Comparison of ENCODE assay signal across 8 cellular contexts in the genomic region with DNA sequence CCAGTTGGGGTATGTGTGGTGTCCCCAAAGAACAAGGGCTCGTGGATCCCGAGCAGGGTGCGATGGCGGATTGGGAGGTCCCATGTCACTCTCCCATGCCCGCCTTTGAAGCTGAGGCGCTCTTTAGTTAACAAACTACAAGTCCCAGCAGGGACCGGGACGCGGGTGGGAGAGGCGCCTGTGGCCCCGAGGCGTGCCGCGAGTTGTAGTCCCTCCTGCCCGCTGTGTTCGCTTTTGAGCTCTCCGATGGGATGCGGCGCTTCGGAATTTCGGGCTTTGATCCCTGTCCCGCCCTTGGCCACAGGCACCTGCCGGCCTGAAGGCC. TPM values are rescaled to one million over a fixed set of nuclear protein-coding genes. Genes with fewer than 3 reads are reported as not detected.
DNase-seq lines count a peak whose midpoint lies in the region; ATAC-seq, FAIRE-seq and TF ChIP-seq lines count a peak whose summit lies in the region.

No MANE protein-coding gene starts in this region.

- H3K4me1 ChIP-seq in pancreas (peaks cover 0 to 6% (median 3%) of the 10 kb centered on the region in 3 donors), SK-N-SH (ENCODE audit: control insufficient read depth in 1 of 2, insufficient read depth in 2 of 2, low read depth in 1 of 2, low read length in 1 of 2) (peaks cover 7 to 11% of the 10 kb centered on the region in 2 experiments; a peak in 3 of 4 replicates)

- WGBS in pancreas, 2 donors, result 29 to 36% methylated on average over 23 of the region's 23 CpGs
- 95% methylated on average over 21 of the region's 23 CpGs for WGBS in SK-N-SH (ENCODE audit: low lambda C conversion rate)

- DNase-seq in CD1c-positive myeloid dendritic cell (ENCODE audit: extremely low spot score), result peak; percentile 34
- DNase-seq in activated CD8-positive, alpha-beta memory T cell treated with anti-CD3 and anti-CD28 coated beads, Interleukin-2, amount 50 U/mL, for 4 hours, result peak; percentile 47
- peak; percentile 39 to 73 for DNase-seq in foreskin fibroblast
- DNase-seq in pancreas, result peak in 4 of 6 donors; percentile 66 to 87 (median 76)
- DNase-seq in kidney tubule cell (ENCODE audit: low spot score), result no peak
- DNase-seq in SIG-M5 treated with dmso at 0.1 percent for 504 hours (lab: John Stamatoyannopoulos, UW; ENCODE audit: unreplicated experiment), result no peak
- no peak for DNase-seq in NCI-H526 treated with DMSO at 0.1 percent for 48 hours (lab: John Stamatoyannopoulos, UW)
- DNase-seq in SK-N-SH, result no peak

- no peaks in the 10 kb centered on the region for H3K79me2 ChIP-seq in SK-N-SH (ENCODE audit: insufficient read depth)

- H3K9ac ChIP-seq in SK-N-SH, result no peak overlapping the region

- H3K4me2 ChIP-seq in SK-N-SH, result no peak overlapping the region

- ATAC-seq in pancreas, result peak; percentile 73 to 87 (median 79)

- H3K9me3 ChIP-seq in pancreas, result no peaks in the 10 kb centered on the region
- H3K9me3 ChIP-seq in SK-N-SH, result no peaks in the 10 kb centered on the region

- no peak overlapping the region for H2AFZ ChIP-seq in SK-N-SH (ENCODE audit: low read depth)

- H3K9me2 ChIP-seq in SK-N-SH, result no peaks in the 10 kb centered on the region

- POLR2A ChIA-PET in SK-N-SH (lab: Yijun Ruan, JAX), result interaction anchor here (1.4 to 1.5 kb wide), 2 partner anchors 10 kb away, joined by 5 to 6 read pairs; no protein-coding TSS in a partner anchor

- H4K20me1 ChIP-seq in SK-N-SH (ENCODE audit: insufficient read depth), result peaks cover 9% of the 10 kb centered on the region

- TF ChIP-seq EP300 in SK-N-SH (IDR thresholded peaks at IDR 0.05; ENCODE audit: borderline replicate concordance in 1 of 2, low read depth in 1 of 2, low read length in 1 of 2), result no peak

- H3K36me3 ChIP-seq in pancreas (peaks cover 3 to 19% (median 6%) of the 10 kb centered on the region in 3 donors), SK-N-SH (replicated peaks in 1 of 2; ENCODE audit: control insufficient read depth in 1 of 2, insufficient read depth in 2 of 2, low read length in 1 of 2) (peaks cover 10 to 41% of the 10 kb centered on the region in 2 experiments)

- H3K27me3 ChIP-seq in pancreas (no peaks in the 10 kb centered on the region), SK-N-SH (ENCODE audit: insufficient read depth) (no peaks in the 10 kb centered on the region)

- TF ChIP-seq RAD21 in SK-N-SH (IDR thresholded peaks at IDR 0.05; ENCODE audit: low read length), result no peak

- TF ChIP-seq CTCF in foreskin fibroblast (IDR thresholded peaks at IDR 0.05; ENCODE audit: low read depth, low read length), result no peak
- TF ChIP-seq CTCF in pancreas (IDR thresholded peaks at IDR 0.05), result no peak
- TF ChIP-seq CTCF in SK-N-SH (IDR thresholded peaks at IDR 0.05), result no peak

- H3K4me3 ChIP-seq in foreskin fibroblast (ENCODE audit: low read depth in 1 of 2, low read length in 2 of 2) (peak overlapping the region; percentile 18 to 51), pancreas (peak overlapping the region; percentile 31 to 60 (median 42)), SK-N-SH (ENCODE audit: low read depth in 2 of 2, low read length in 1 of 2) (no peak overlapping the region)

- H3K27ac ChIP-seq in pancreas (peak overlapping the region; percentile 15 to 65 (median 44)), SK-N-SH (ENCODE audit: low read depth in 2 of 2, low read length in 1 of 2) (no peak overlapping the region)

- CTCF ChIA-PET in SK-N-SH (lab: Yijun Ruan, JAX), result interaction anchor here (4.4 kb wide), 1 partner anchor 10 kb away, joined by 23 read pairs; no protein-coding TSS in a partner anchor

- intact Hi-C loops in pancreas (cut with DNase I), result no loop called here

- no peak for FAIRE-seq in pancreas (lab: Jason Lieb, UNC)

- peaks cover 22% of the 10 kb centered on the region for H3F3A ChIP-seq in SK-N-SH (replicated peaks; ENCODE audit: insufficient read depth)

TF ChIP-seq in SK-N-SH, 30 proteins besides CTCF, POLR2A, EP300 and RAD21 (continues in another document):
- TF ChIP-seq TAF1 (IDR thresholded peaks at IDR 0.05; ENCODE audit: borderline replicate concordance, low read depth, low read length) (no peak), ELF1 (IDR thresholded peaks at IDR 0.05) (no peak), SIN3A (IDR thresholded peaks at IDR 0.05; ENCODE audit: borderline replicate concordance, low read depth, low read length) (no peak), CHD2 (IDR thresholded peaks at IDR 0.05; ENCODE audit: low read length, partially characterized antibody) (no peak), NFIC (IDR thresholded peaks at IDR 0.05; ENCODE audit: borderline replicate concordance) (no peak), EZH2phosphoT487 (IDR thresholded peaks at IDR 0.05; ENCODE audit: borderline replicate concordance, low read depth) (no peak), FOSL2 (IDR thresholded peaks at IDR 0.05; ENCODE audit: borderline replicate concordance, low read depth) (no peak), MXI1 (IDR thresholded peaks at IDR 0.05; ENCODE audit: low read depth, low read length) (no peak), GABPA (IDR thresholded peaks at IDR 0.05; ENCODE audit: low read depth) (no peak), TCF12 (IDR thresholded peaks at IDR 0.05) (no peak), FOXM1 (IDR thresholded peaks at IDR 0.05; ENCODE audit: low read depth) (no peak), NRF1 (IDR thresholded peaks at IDR 0.05; ENCODE audit: low read depth, low read length) (no peak), JUND (IDR thresholded peaks at IDR 0.05) (no peak), RFX5 (IDR thresholded peaks at IDR 0.05; ENCODE audit: low read length) (no peak)
- TF ChIP-seq, protein P1, sequence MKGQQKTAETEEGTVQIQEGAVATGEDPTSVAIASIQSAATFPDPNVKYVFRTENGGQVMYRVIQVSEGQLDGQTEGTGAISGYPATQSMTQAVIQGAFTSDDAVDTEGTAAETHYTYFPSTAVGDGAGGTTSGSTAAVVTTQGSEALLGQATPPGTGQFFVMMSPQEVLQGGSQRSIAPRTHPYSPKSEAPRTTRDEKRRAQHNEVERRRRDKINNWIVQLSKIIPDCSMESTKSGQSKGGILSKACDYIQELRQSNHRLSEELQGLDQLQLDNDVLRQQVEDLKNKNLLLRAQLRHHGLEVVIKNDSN (IDR thresholded peaks at IDR 0.05; ENCODE audit: borderline replicate concordance, low read depth), result no peak
- TF ChIP-seq, protein P2, sequence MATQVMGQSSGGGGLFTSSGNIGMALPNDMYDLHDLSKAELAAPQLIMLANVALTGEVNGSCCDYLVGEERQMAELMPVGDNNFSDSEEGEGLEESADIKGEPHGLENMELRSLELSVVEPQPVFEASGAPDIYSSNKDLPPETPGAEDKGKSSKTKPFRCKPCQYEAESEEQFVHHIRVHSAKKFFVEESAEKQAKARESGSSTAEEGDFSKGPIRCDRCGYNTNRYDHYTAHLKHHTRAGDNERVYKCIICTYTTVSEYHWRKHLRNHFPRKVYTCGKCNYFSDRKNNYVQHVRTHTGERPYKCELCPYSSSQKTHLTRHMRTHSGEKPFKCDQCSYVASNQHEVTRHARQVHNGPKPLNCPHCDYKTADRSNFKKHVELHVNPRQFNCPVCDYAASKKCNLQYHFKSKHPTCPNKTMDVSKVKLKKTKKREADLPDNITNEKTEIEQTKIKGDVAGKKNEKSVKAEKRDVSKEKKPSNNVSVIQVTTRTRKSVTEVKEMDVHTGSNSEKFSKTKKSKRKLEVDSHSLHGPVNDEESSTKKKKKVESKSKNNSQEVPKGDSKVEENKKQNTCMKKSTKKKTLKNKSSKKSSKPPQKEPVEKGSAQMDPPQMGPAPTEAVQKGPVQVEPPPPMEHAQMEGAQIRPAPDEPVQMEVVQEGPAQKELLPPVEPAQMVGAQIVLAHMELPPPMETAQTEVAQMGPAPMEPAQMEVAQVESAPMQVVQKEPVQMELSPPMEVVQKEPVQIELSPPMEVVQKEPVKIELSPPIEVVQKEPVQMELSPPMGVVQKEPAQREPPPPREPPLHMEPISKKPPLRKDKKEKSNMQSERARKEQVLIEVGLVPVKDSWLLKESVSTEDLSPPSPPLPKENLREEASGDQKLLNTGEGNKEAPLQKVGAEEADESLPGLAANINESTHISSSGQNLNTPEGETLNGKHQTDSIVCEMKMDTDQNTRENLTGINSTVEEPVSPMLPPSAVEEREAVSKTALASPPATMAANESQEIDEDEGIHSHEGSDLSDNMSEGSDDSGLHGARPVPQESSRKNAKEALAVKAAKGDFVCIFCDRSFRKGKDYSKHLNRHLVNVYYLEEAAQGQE (IDR thresholded peaks at IDR 0.05; ENCODE audit: low read depth, low read length), result no peak
- TF ChIP-seq, protein P3, sequence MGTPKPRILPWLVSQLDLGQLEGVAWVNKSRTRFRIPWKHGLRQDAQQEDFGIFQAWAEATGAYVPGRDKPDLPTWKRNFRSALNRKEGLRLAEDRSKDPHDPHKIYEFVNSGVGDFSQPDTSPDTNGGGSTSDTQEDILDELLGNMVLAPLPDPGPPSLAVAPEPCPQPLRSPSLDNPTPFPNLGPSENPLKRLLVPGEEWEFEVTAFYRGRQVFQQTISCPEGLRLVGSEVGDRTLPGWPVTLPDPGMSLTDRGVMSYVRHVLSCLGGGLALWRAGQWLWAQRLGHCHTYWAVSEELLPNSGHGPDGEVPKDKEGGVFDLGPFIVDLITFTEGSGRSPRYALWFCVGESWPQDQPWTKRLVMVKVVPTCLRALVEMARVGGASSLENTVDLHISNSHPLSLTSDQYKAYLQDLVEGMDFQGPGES (IDR thresholded peaks at IDR 0.05; ENCODE audit: low read depth, low read length), result no peak

RNA-seq across cellular contexts. Expression of a gene that starts 10.9 kb away (rescaled TPM):
- total RNA-seq in pancreas, result 10 to 100 TPM; 25.4 to 39.2 (median 29.1) TPM
- polyA plus RNA-seq in pancreas (10 to 100 TPM; 51.7 to 54.2 TPM), SK-N-SH (2012; rRNA removed) (69.5 and 77.6 TPM in 2 replicates)
- polyA plus RNA-seq in SK-N-SH (2012; cell fraction: cytosol; rRNA removed), result 42.6 and 43.6 TPM in 2 replicates
- polyA plus RNA-seq in SK-N-SH (2012; cell fraction: nucleus; rRNA removed), result 308 and 364 TPM in 2 replicates

RNA-seq across cellular contexts. Expression of a gene that starts 24.7 kb away (rescaled TPM):
- total RNA-seq in pancreas, result under 1 TPM; 0.20 to 0.56 (median 0.37) TPM
- polyA plus RNA-seq in pancreas, result under 1 TPM; 0.49 to 0.59 TPM
- polyA plus RNA-seq in SK-N-SH (2012; rRNA removed), result 1.1 and 1.2 TPM in 2 replicates
- polyA plus RNA-seq in SK-N-SH (2012; cell fraction: cytosol; rRNA removed), result 0.54 and 0.93 TPM in 2 replicates
- polyA plus RNA-seq in SK-N-SH (2012; cell fraction: nucleus; rRNA removed), result 6.1 and 7.2 TPM in 2 replicates

RNA-seq across cellular contexts. Expression of a gene that starts 31.5 kb away (rescaled TPM):
- total RNA-seq in pancreas, result 1 to 10 TPM; 2.3 to 4.1 (median 2.8) TPM
- polyA plus RNA-seq in pancreas, result 1 to 10 TPM; 4.1 to 7.7 TPM
- 2.0 and 3.2 TPM in 2 replicates for polyA plus RNA-seq in SK-N-SH (2012; rRNA removed)
- polyA plus RNA-seq in SK-N-SH (2012; cell fraction: cytosol; rRNA removed), result 1.0 and 2.3 TPM in 2 replicates
- 10.9 and 13.2 TPM in 2 replicates for polyA plus RNA-seq in SK-N-SH (2012; cell fraction: nucleus; rRNA removed)

RNA-seq across cellular contexts. Expression of a gene that starts 34.3 kb away (rescaled TPM):
- 10 to 100 TPM; 13.0 to 23.1 (median 18.2) TPM for total RNA-seq in pancreas
- polyA plus RNA-seq in pancreas (10 to 100 TPM in 1 of 2 donors, 1 to 10 TPM in 1; 8.6 to 10.2 TPM), SK-N-SH (2012; rRNA removed) (34.1 and 36.6 TPM in 2 replicates)
- polyA plus RNA-seq in SK-N-SH (2012; cell fraction: cytosol; rRNA removed), result 23.8 and 30.6 TPM in 2 replicates
- 29.1 and 29.6 TPM in 2 replicates for polyA plus RNA-seq in SK-N-SH (2012; cell fraction: nucleus; rRNA removed)

Comparison
In these comparisons a context has a peak if more than half of its experiments do, and no peak if none do; other contexts are left out.
1. DNase-seq: peak in CD1c-positive myeloid dendritic cell (single experiment), activated CD8-positive, alpha-beta memory T cell treated with anti-CD3 and anti-CD28 coated beads, Interleukin-2, amount 50 U/mL, for 4 hours (single experiment), foreskin fibroblast (2 of 2) and pancreas (4 of 6); none in kidney tubule cell (single experiment), SIG-M5 treated with dmso at 0.1 percent for 504 hours (single experiment), NCI-H526 treated with DMSO at 0.1 percent for 48 hours (single experiment) and SK-N-SH (single experiment).
2. H3K4me3 ChIP-seq: peak in foreskin fibroblast (2 of 2) and pancreas (4 of 4); none in SK-N-SH (0 of 2).
3. H3K27ac ChIP-seq: peak in pancreas (4 of 4); none in SK-N-SH (0 of 2).